8 cellular contexts compared by ENCODE assay signal in the genomic region with DNA sequence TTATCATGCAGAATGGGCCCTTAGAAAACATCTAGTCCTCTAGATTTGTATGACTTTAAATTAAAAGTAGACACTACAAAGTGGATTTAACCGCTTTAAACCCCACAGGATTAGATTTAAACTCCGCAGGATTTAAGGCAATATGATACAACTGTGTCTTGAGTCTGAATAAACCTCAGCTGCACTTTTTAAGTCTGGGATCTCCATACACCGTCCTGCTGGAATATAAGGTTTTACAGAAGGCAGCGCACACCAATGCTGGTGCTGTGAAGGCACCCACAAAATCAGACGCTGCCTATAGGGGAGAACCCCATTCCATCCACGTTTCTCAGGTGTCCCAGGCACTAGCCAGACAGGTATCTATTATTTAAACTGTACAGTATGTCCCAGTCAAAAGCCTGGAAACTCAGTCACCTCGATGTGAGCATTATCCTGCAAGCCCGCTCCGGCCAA. TPM values are rescaled to one million over a fixed set of nuclear protein-coding genes. Genes with fewer than 3 reads are reported as not detected.
A peak's percentile ranks its signal among the peaks of the same experiment; 100 is the strongest.
DNase-seq lines count a peak whose midpoint lies in the region; ATAC-seq and TF ChIP-seq lines count a peak whose summit lies in the region.

No MANE protein-coding gene starts in this region.

- no peak overlapping the region for H3K27ac ChIP-seq in iPS DF 6.9 (ENCODE audit: low read length)
- peak overlapping the region in 7 of 8 donors; percentile 7 to 90 (median 84) for H3K27ac ChIP-seq in spleen

- H3K36me3 ChIP-seq in iPS DF 6.9 (ENCODE audit: control insufficient read depth, insufficient read depth, low read length) (no peaks in the 10 kb centered on the region), spleen (peaks cover 0 to 5% (median 0%) of the 10 kb centered on the region in 6 donors)

- intact Hi-C loops in spleen (cut with DNase I; ENCODE audit: low total_unique reads), result loop anchor here (5.0 kb wide), 1 partner anchor 71 kb away; the partner anchor contains the start of gene ABHD5

- WGBS in iPS DF 6.9 (ENCODE audit: insufficient coverage, insufficient read length), result no CpG with 5 or more reads among the region's 9 CpGs
- WGBS in spleen, 5 donors, result 30 to 50% (median 38%) methylated on average over 6 to 9 of the region's 9 CpGs

- H3K4me3 Mint-ChIP-seq in T-helper 1 cell treated with Interleukin-12 subunit alpha and Interleukin-12 subunit beta and Interleukin-4 antibody, amounts not matched to agents 30 μg/mL and 1 μg/mL, for 36 hours, result peak overlapping the region; percentile 92
- H3K4me3 Mint-ChIP-seq in activated T-cell treated with anti-CD3 and anti-CD28 coated beads, Interleukin-2, amount 50 U/mL, for 4 hours, result peak overlapping the region; percentile 88

- H3K27me3 Mint-ChIP-seq in T-helper 1 cell treated with Interleukin-12 subunit alpha and Interleukin-12 subunit beta and Interleukin-4 antibody, amounts not matched to agents 30 μg/mL and 1 μg/mL, for 36 hours (ENCODE audit: low read depth), result peaks cover 26% of the 10 kb centered on the region
- H3K27me3 Mint-ChIP-seq in activated T-cell treated with anti-CD3 and anti-CD28 coated beads, Interleukin-2, amount 50 U/mL, for 4 hours (ENCODE audit: low read depth), result no peaks in the 10 kb centered on the region

- H3K4me1 Mint-ChIP-seq in T-helper 1 cell treated with Interleukin-12 subunit alpha and Interleukin-12 subunit beta and Interleukin-4 antibody, amounts not matched to agents 30 μg/mL and 1 μg/mL, for 36 hours (ENCODE audit: low read depth), result peaks cover 15% of the 10 kb centered on the region
- peaks cover 10% of the 10 kb centered on the region for H3K4me1 Mint-ChIP-seq in activated T-cell treated with anti-CD3 and anti-CD28 coated beads, Interleukin-2, amount 50 U/mL, for 4 hours (ENCODE audit: low read depth)

- H3K9me3 ChIP-seq in iPS DF 6.9 (ENCODE audit: control insufficient read depth, insufficient read depth, low read length), result no peaks in the 10 kb centered on the region
- H3K9me3 ChIP-seq in spleen, result no peaks in the 10 kb centered on the region

- DNase-seq in T-helper 1 cell (no peak), iPS DF 6.9 (ENCODE audit: low read depth, low spot score) (no peak), spleen (no peak), amniotic stem cell (lab: John Stamatoyannopoulos, UW) (no peak), epidermal melanocyte (ENCODE audit: insufficient read length, low spot score) (no peak), OCI-M2 (lab: John Stamatoyannopoulos, UW; ENCODE audit: unreplicated experiment) (no peak)
- no peak for DNase-seq in activated T-cell treated with anti-CD3 and anti-CD28 coated beads, Interleukin-2, amount 50 U/mL, for 4 hours

- H3K4me1 ChIP-seq in iPS DF 6.9 (ENCODE audit: control insufficient read depth, insufficient read depth, low read length) (no peaks in the 10 kb centered on the region), spleen (peaks cover 9 to 36% (median 21%) of the 10 kb centered on the region in 6 donors)

- peaks cover 1% of the 10 kb centered on the region for H3K36me3 Mint-ChIP-seq in T-helper 1 cell treated with Interleukin-12 subunit alpha and Interleukin-12 subunit beta and Interleukin-4 antibody, amounts not matched to agents 30 μg/mL and 1 μg/mL, for 36 hours (ENCODE audit: low read depth)
- H3K36me3 Mint-ChIP-seq in activated T-cell treated with anti-CD3 and anti-CD28 coated beads, Interleukin-2, amount 50 U/mL, for 4 hours (ENCODE audit: insufficient read depth), result no peaks in the 10 kb centered on the region

- no peak for TF ChIP-seq POLR2A in spleen (IDR thresholded peaks at IDR 0.05)

- H3K4me3 ChIP-seq in iPS DF 6.9 (ENCODE audit: low read length) (peak overlapping the region; percentile 98), spleen (peak overlapping the region; percentile 58 to 88 (median 72))

- no peak for TF ChIP-seq CTCF in spleen (IDR thresholded peaks at IDR 0.05 in 8 of 11, conservative IDR thresholded peaks at IDR 0.05 in 3 of 11)

- H3K27me3 ChIP-seq in iPS DF 6.9 (ENCODE audit: control insufficient read depth, insufficient read depth, low read length) (no peaks in the 10 kb centered on the region), spleen (replicated peaks in 1 of 7) (no peaks in the 10 kb centered on the region)

- H3K27ac Mint-ChIP-seq in T-helper 1 cell treated with Interleukin-12 subunit alpha and Interleukin-12 subunit beta and Interleukin-4 antibody, amounts not matched to agents 30 μg/mL and 1 μg/mL, for 36 hours, result peak overlapping the region; percentile 64

- H3K9me3 Mint-ChIP-seq in T-helper 1 cell treated with Interleukin-12 subunit alpha and Interleukin-12 subunit beta and Interleukin-4 antibody, amounts not matched to agents 30 μg/mL and 1 μg/mL, for 36 hours, result no peaks in the 10 kb centered on the region
- H3K9me3 Mint-ChIP-seq in activated T-cell treated with anti-CD3 and anti-CD28 coated beads, Interleukin-2, amount 50 U/mL, for 4 hours, result no peaks in the 10 kb centered on the region

- no peak for ATAC-seq in activated T-cell treated with anti-CD3 and anti-CD28 coated beads, Interleukin-2, amount 50 U/mL, for 4 hours

RNA-seq across cellular contexts. Expression of gene ANO10, which starts 0.8 kb away (rescaled TPM):
- total RNA-seq in activated T-cell treated with anti-CD3 and anti-CD28 coated beads, Interleukin-2, amount 50 U/mL, for 4 hours, result 1 to 10 TPM; 3.1 to 4.8 (median 4.7) TPM
- 10 to 100 TPM; 12.5 to 21.7 (median 18.8) TPM for total RNA-seq in spleen
- 1 to 10 TPM; 2.6 to 5.9 (median 5.5) TPM for polyA plus RNA-seq in spleen
